In the genomic region with DNA sequence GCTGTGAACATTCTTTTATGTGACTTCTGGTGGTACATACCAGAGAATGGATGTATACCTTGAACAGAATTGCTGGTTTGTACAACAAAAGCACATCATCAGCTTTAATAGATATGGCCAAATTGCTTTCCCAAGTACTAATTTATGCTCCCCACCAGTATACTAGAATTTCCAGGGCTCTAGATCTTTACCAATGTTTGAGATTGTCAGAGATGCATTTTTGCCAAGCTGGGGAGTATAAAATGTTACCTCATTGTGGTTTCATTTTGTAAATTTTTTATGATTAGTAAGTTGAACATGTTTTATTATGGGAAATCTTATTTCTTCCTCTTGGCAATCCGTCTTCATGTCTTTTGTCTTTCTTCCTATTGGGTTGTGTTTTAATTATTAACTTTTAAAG, we compare ENCODE assay signal across 19 cellular contexts.
DNase-seq lines count a peak whose midpoint lies in the region; ATAC-seq, FAIRE-seq and TF ChIP-seq lines count a peak whose summit lies in the region.
"Had no signal": no experiment of that assay in that cellular context is flagged by ENCODE, and none has a peak within 500 bp of the region (broad histone marks: within the 10 kb centered on the region; RNA-seq: fewer than 3 reads in every experiment).

No MANE protein-coding gene starts in this region.

- no peaks in the 10 kb centered on the region for H3F3A ChIP-seq in SK-N-SH (replicated peaks; ENCODE audit: insufficient read depth)

- no peak for TF ChIP-seq RAD21 in SK-N-SH (IDR thresholded peaks at IDR 0.05; ENCODE audit: low read length)

- H3K27me3 ChIP-seq in SK-N-SH (ENCODE audit: insufficient read depth): no peaks in the 10 kb centered on the region

- peaks cover 0 to 4% of the 10 kb centered on the region in 2 experiments; a peak in 2 of 4 replicates for H3K4me1 ChIP-seq in SK-N-SH (ENCODE audit: control insufficient read depth in 1 of 2, insufficient read depth in 2 of 2, low read depth in 1 of 2, low read length in 1 of 2)

- POLR2A ChIA-PET in SK-N-SH (lab: Yijun Ruan, JAX): no interaction called here

- no peaks in the 10 kb centered on the region for H3K9me3 ChIP-seq in SK-N-SH

- H3K79me2 ChIP-seq in SK-N-SH (ENCODE audit: insufficient read depth): no peaks in the 10 kb centered on the region

- H4K20me1 ChIP-seq in SK-N-SH (ENCODE audit: insufficient read depth): no peaks in the 10 kb centered on the region

- CTCF ChIA-PET in SK-N-SH (lab: Yijun Ruan, JAX): interaction anchor here (0.7 kb wide), 1 partner anchor 425 kb away, joined by 3 read pairs; no protein-coding TSS in a partner anchor

- no peaks in the 10 kb centered on the region for H3K36me3 ChIP-seq in SK-N-SH (replicated peaks in 1 of 2; ENCODE audit: control insufficient read depth in 1 of 2, insufficient read depth in 2 of 2, low read length in 1 of 2)

- 78% methylated on average over 1 of the region's 1 CpG for WGBS in SK-N-SH (ENCODE audit: low lambda C conversion rate)

- intact Hi-C loops in cardiac septum (cut with DNase I): no loop called here

- H2AFZ ChIP-seq in SK-N-SH (ENCODE audit: low read depth): peak overlapping the region; percentile 68; the same call in 1 of the 2 replicates

- TF ChIP-seq CTCF in SK-N-SH (IDR thresholded peaks at IDR 0.05): no peak

- no peak overlapping the region for H3K4me3 ChIP-seq in SK-N-SH (ENCODE audit: low read depth in 2 of 2, low read length in 1 of 2)
- H3K4me3 ChIP-seq: SK-N-MC had no signal

- TF ChIP-seq EP300 in SK-N-SH (IDR thresholded peaks at IDR 0.05; ENCODE audit: borderline replicate concordance in 1 of 2, low read depth in 1 of 2, low read length in 1 of 2): no peak

- no peak overlapping the region for H3K27ac ChIP-seq in SK-N-SH (ENCODE audit: low read depth in 2 of 2, low read length in 1 of 2)
- H3K27ac ChIP-seq: 22Rv1, SK-N-MC had no signal

- ATAC-seq in SK-N-SH treated with all-trans-retinoic acid at 6 μM for 48 hours (no peak), GM18517 (IDR thresholded peaks at IDR 0.05; ENCODE audit: unreplicated experiment) (no peak)

- no peak overlapping the region for H3K4me2 ChIP-seq in SK-N-SH

- FAIRE-seq in colon (lab: Jason Lieb, UNC): peak; percentile 43
- FAIRE-seq: D721Med, H1 had no signal

- DNase-seq in SK-N-SH (no peak), NCI-H226 (peak; percentile 52), cerebellum (ENCODE audit: low spot score) (no peak), cardiac septum (ENCODE audit: low spot score) (no peak), iPS-NIHi7 (ENCODE audit: extremely low spot score) (no peak)
- DNase-seq: CD4-positive, CD25-positive, alpha-beta regulatory T cell; DND-41; GF-D8; NCI-H1436; NCI-H2029 treated with DMSO at 0.1 percent for 48 hours; NCI-H2227 treated with DMSO at 0.1 percent for 48 hours; NCI-H526 had no signal

- no peak overlapping the region for H3K9ac ChIP-seq in SK-N-SH

- H3K9me2 ChIP-seq in SK-N-SH: no peaks in the 10 kb centered on the region

TF ChIP-seq in SK-N-SH, 30 proteins besides CTCF, POLR2A, EP300 and RAD21 (continues in another document):
- TF ChIP-seq TEAD4 (IDR thresholded peaks at IDR 0.05; ENCODE audit: borderline replicate concordance, insufficient read depth): no peak
- TF ChIP-seq, protein P1, sequence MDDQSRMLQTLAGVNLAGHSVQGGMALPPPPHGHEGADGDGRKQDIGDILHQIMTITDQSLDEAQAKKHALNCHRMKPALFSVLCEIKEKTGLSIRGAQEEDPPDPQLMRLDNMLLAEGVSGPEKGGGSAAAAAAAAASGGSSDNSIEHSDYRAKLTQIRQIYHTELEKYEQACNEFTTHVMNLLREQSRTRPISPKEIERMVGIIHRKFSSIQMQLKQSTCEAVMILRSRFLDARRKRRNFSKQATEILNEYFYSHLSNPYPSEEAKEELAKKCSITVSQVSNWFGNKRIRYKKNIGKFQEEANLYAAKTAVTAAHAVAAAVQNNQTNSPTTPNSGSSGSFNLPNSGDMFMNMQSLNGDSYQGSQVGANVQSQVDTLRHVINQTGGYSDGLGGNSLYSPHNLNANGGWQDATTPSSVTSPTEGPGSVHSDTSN (IDR thresholded peaks at IDR 0.05): no peak
- no peak for TF ChIP-seq MXI1 (IDR thresholded peaks at IDR 0.05; ENCODE audit: low read depth, low read length)
- TF ChIP-seq, protein P2, sequence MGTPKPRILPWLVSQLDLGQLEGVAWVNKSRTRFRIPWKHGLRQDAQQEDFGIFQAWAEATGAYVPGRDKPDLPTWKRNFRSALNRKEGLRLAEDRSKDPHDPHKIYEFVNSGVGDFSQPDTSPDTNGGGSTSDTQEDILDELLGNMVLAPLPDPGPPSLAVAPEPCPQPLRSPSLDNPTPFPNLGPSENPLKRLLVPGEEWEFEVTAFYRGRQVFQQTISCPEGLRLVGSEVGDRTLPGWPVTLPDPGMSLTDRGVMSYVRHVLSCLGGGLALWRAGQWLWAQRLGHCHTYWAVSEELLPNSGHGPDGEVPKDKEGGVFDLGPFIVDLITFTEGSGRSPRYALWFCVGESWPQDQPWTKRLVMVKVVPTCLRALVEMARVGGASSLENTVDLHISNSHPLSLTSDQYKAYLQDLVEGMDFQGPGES (IDR thresholded peaks at IDR 0.05; ENCODE audit: low read depth, low read length): no peak
- no peak for TF ChIP-seq JUND (IDR thresholded peaks at IDR 0.05)
- no peak for TF ChIP-seq GATA2 (CRISPR knock-in tag; IDR thresholded peaks at IDR 0.05)
- TF ChIP-seq, protein P3, sequence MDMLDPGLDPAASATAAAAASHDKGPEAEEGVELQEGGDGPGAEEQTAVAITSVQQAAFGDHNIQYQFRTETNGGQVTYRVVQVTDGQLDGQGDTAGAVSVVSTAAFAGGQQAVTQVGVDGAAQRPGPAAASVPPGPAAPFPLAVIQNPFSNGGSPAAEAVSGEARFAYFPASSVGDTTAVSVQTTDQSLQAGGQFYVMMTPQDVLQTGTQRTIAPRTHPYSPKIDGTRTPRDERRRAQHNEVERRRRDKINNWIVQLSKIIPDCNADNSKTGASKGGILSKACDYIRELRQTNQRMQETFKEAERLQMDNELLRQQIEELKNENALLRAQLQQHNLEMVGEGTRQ (IDR thresholded peaks at IDR 0.05; ENCODE audit: borderline replicate concordance, low read depth, low read length): no peak
- no peak for TF ChIP-seq MEF2A (IDR thresholded peaks at IDR 0.05; ENCODE audit: borderline replicate concordance, low read depth)

TF ChIP-seq in SK-N-SH treated with all-trans-retinoic acid at 6 μM for 48 hours, 23 proteins besides CTCF, POLR2A, EP300 and RAD21:
- no peak for TF ChIP-seq ESRRG (CRISPR knock-in tag; IDR thresholded peaks at IDR 0.05)
